In the genomic region with DNA sequence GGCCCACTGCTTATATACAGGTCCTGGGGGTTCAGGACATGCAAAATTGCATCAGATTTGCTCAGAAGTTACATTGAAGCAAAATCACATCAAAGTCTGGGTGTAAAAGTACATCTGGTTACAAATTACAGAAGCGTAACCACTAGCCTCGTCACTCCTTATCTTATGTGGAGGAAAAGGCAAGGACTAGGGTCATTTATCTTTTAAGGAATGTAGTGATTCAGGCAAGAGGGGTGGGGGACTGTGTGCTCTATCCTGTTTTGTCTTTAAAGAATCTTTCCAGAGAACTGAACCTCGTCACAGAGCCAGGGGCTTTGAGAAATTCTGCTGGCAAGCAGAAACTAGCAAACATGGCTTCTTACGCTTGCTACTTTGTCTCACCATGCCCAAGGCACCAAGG, we compare ENCODE assay signal across 22 cellular contexts.
DNase-seq lines count a peak whose midpoint lies in the region; ATAC-seq and TF ChIP-seq lines count a peak whose summit lies in the region.
"Had no signal": no experiment of that assay in that cellular context is flagged by ENCODE, and none has a peak within 500 bp of the region (broad histone marks: within the 10 kb centered on the region; RNA-seq: fewer than 3 reads in every experiment).

No MANE protein-coding gene starts in this region.

- H4K20me1 ChIP-seq in osteoblast (ENCODE audit: insufficient read depth, low read length) = no peaks in the 10 kb centered on the region
- H4K20me1 ChIP-seq: BLaER1 treated with 17β-estradiol and CSF1 and Interleukin-3, amounts not matched to agents 10 nM and 100 nM had no signal

- H3K9me3 Mint-ChIP-seq in stimulated activated naive CD8-positive, alpha-beta T cell treated with anti-CD3 and anti-CD28 coated beads, Interleukin-15, amount 100 ng/mL, for 72 hours = no peaks in the 10 kb centered on the region

- TF ChIP-seq CTCF in AG10803 (conservative IDR thresholded peaks at IDR 0.05; ENCODE audit: low read length) (no peak), VCaP (conservative IDR thresholded peaks at IDR 0.05) (no peak), fibroblast of villous mesenchyme (IDR thresholded peaks at IDR 0.05; ENCODE audit: insufficient read depth, low read depth, low read length) (no peak), osteoblast (IDR thresholded peaks at IDR 0.05; ENCODE audit: extremely low read depth, low read depth, low read length) (no peak)

- no peaks in the 10 kb centered on the region for H3K36me3 ChIP-seq in osteoblast (ENCODE audit: insufficient read depth, low read length)
- H3K36me3 ChIP-seq: BLaER1 treated with 17β-estradiol and CSF1 and Interleukin-3, amounts not matched to agents 10 nM and 100 nM; tibial nerve; WERI-Rb-1 had no signal

- H3K4me3 Mint-ChIP-seq in stimulated activated naive CD8-positive, alpha-beta T cell treated with anti-CD3 and anti-CD28 coated beads, Interleukin-15, amount 100 ng/mL, for 72 hours = no peak overlapping the region

- H3K9me3 ChIP-seq in osteoblast (ENCODE audit: low read depth, low read length) = no peaks in the 10 kb centered on the region
- H3K9me3 ChIP-seq: BLaER1 treated with 17β-estradiol and CSF1 and Interleukin-3, amounts not matched to agents 10 nM and 100 nM; tibial nerve had no signal

- peak overlapping the region; percentile 89 for H3K27ac ChIP-seq in VCaP
- peak overlapping the region; percentile 48 for H3K27ac ChIP-seq in osteoblast (ENCODE audit: low read depth, low read length)
- H3K27ac ChIP-seq: BLaER1 treated with 17β-estradiol and CSF1 and Interleukin-3, amounts not matched to agents 10 nM and 100 nM; KMS-11; tibial nerve; WERI-Rb-1 had no signal

- H3K79me2 ChIP-seq in osteoblast (ENCODE audit: insufficient read depth, low read length) = no peaks in the 10 kb centered on the region

- H3K4me2 ChIP-seq in osteoblast (ENCODE audit: insufficient read depth, low read length) = no peak overlapping the region
- H3K4me2 ChIP-seq: KMS-11 had no signal

- no peaks in the 10 kb centered on the region for H3K27me3 ChIP-seq in osteoblast (ENCODE audit: insufficient read depth, low read length)
- H3K27me3 ChIP-seq: BLaER1 treated with 17β-estradiol and CSF1 and Interleukin-3, amounts not matched to agents 10 nM and 100 nM; tibial nerve had no signal

- H3K4me1 ChIP-seq in osteoblast (ENCODE audit: insufficient read depth, low read length) = peaks cover 2% of the 10 kb centered on the region

- ATAC-seq in stimulated activated naive CD8-positive, alpha-beta T cell treated with anti-CD3 and anti-CD28 coated beads, Interleukin-15, amount 100 ng/mL, for 72 hours = no peak

- H3K27ac Mint-ChIP-seq in stimulated activated naive CD8-positive, alpha-beta T cell treated with anti-CD3 and anti-CD28 coated beads, Interleukin-15, amount 100 ng/mL, for 72 hours = no peak overlapping the region

- H3K4me1 Mint-ChIP-seq in stimulated activated naive CD8-positive, alpha-beta T cell treated with anti-CD3 and anti-CD28 coated beads, Interleukin-15, amount 100 ng/mL, for 72 hours = peaks cover 22% of the 10 kb centered on the region

- H2AFZ ChIP-seq in osteoblast (ENCODE audit: low read length) = no peak overlapping the region

- H3K4me3 ChIP-seq in AG10803 (ENCODE audit: low read length) = no peak overlapping the region
- no peak overlapping the region for H3K4me3 ChIP-seq in fibroblast of villous mesenchyme (ENCODE audit: low read depth, low read length)
- no peak overlapping the region for H3K4me3 ChIP-seq in osteoblast (ENCODE audit: insufficient read depth, low read length)
- H3K4me3 ChIP-seq: BLaER1 treated with 17β-estradiol and CSF1 and Interleukin-3, amounts not matched to agents 10 nM and 100 nM; tibial nerve had no signal

- no peaks in the 10 kb centered on the region for H3K27me3 Mint-ChIP-seq in stimulated activated naive CD8-positive, alpha-beta T cell treated with anti-CD3 and anti-CD28 coated beads, Interleukin-15, amount 100 ng/mL, for 72 hours

- peak; percentile 16 for DNase-seq in AG10803 (ENCODE audit: low read depth)
- peak; percentile 99 for DNase-seq in fibroblast of villous mesenchyme (ENCODE audit: low read depth)
- DNase-seq in osteoblast (ENCODE audit: insufficient read length, low spot score, missing footprints) = no peak
- no peak for DNase-seq in activated gamma-delta T cell (lab: John Stamatoyannopoulos, UW)
- DNase-seq in NCI-H2227 (lab: John Stamatoyannopoulos, UW; ENCODE audit: unreplicated experiment) = no peak
- no peak for DNase-seq in NCI-H2081 treated with DMSO at 0.1 percent for 48 hours (lab: John Stamatoyannopoulos, UW)
- no peak for DNase-seq in stimulated activated naive CD8-positive, alpha-beta T cell treated with anti-CD3 and anti-CD28 coated beads, Interleukin-15, amount 100 ng/mL, for 72 hours
- DNase-seq: activated CD4-positive, alpha-beta T cell treated with anti-CD3 and anti-CD28 coated beads, Interleukin-2, amount 50 U/mL, for 48 hours; activated naive CD4-positive, alpha-beta T cell treated with anti-CD3 and anti-CD28 coated beads, Interleukin-2, amount 50 U/mL, for 16 hours; dermis blood vessel endothelial cell; foreskin melanocyte; NCI-H1048; NCI-H2029; NCI-H524 treated with DMSO at 0.1 percent for 48 hours; occipital lobe; SHP77; stimulated activated naive CD4-positive, alpha-beta T cell treated with Interleukin-2 at 50 U/mL for 16 hours; WERI-Rb-1 had no signal

Comparison
In these comparisons a context has a peak if more than half of its experiments do, and no peak if none do; other contexts are left out.
1. DNase-seq: peak in AG10803 (single experiment) and fibroblast of villous mesenchyme (single experiment); none in osteoblast (single experiment), activated gamma-delta T cell (single experiment), NCI-H2227 (single experiment), NCI-H2081 treated with DMSO at 0.1 percent for 48 hours (single experiment) and stimulated activated naive CD8-positive, alpha-beta T cell treated with anti-CD3 and anti-CD28 coated beads, Interleukin-15, amount 100 ng/mL, for 72 hours (0 of 2).